Comparison of ENCODE assay signal across 34 cellular contexts in the genomic region with DNA sequence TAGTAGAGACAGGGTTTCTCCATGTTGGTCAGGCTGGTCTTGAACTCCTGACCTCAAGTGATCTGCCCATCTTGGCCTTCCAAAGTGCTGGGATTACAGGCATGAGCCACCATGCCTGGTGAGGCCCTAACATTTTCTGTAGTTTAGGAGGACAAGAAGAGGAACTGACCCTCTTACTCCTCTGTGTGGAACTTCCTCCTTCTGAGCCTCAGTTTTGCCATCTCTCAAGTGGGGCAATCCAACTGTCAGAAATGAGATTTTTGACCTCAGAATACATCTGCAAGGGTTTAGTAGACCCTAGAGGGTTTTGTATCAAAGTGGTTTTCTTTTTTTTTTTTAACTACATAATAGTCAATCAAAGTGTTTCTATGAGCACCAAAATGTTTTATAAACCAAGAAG. TPM values are rescaled to one million over a fixed set of nuclear protein-coding genes. Genes with fewer than 3 reads are reported as not detected.
"Had no signal": no experiment of that assay in that cellular context is flagged by ENCODE, and none has a peak within 500 bp of the region (broad histone marks: within the 10 kb centered on the region; RNA-seq: fewer than 3 reads in every experiment).

No MANE protein-coding gene starts in this region.

- H3K9me3 ChIP-seq: SK-N-SH had no signal

- DNase-seq: activated CD4-positive, alpha-beta T cell treated with anti-CD3 and anti-CD28 coated beads for 36 hours; activated CD4-positive, alpha-beta T cell treated with anti-CD3 and anti-CD28 coated beads, Interleukin-2, amount 10 ng/mL, durations not matched to agents 7 days and 5 days; activated CD4-positive, alpha-beta T cell treated with anti-CD3 and anti-CD28 coated beads, Interleukin-2, amount 50 U/mL, for 48 hours; activated CD8-positive, alpha-beta T cell treated with anti-CD3 and anti-CD28 coated beads, Interleukin-2, amount 10 ng/mL, durations not matched to agents 7 days and 5 days; activated gamma-delta T cell; activated naive CD4-positive, alpha-beta T cell treated with Interleukin-2 at 50 U/mL for 16 hours; activated naive CD8-positive, alpha-beta T cell treated with anti-CD3 and anti-CD28 coated beads, Interleukin-2, amount 50 U/mL, for 24 hours; activated T-cell treated with anti-CD3 and anti-CD28 coated beads, Interleukin-2, amount 50 U/mL, for 24 hours; anterior cingulate cortex; caudate nucleus; Kasumi-1; MG63; NCI-H1092; NCI-H1436 treated with DMSO at 0.1 percent for 48 hours; NCI-H1694 treated with DMSO at 0.1 percent for 48 hours; NCI-H2029; NCI-H510A; NCI-H526; NCI-H748 treated with DMSO at 0.1 percent for 48 hours; NK-92 treated with Interleukin-12 subunit alpha and Interleukin-12 subunit beta, amount 100 ng/mL, for 24 hours; SHP77 treated with DMSO at 0.1 percent for 48 hours; SK-N-SH had no signal

- ATAC-seq: activated CD4-positive, alpha-beta T cell treated with anti-CD3 and anti-CD28 coated beads for 36 hours; activated CD8-positive, alpha-beta T cell treated with anti-CD3 and anti-CD28 coated beads, Interleukin-2, amount 10 ng/mL, durations not matched to agents 7 days and 5 days; activated naive CD4-positive, alpha-beta T cell treated with anti-CD3 and anti-CD28 coated beads, Interleukin-2, amount 50 U/mL, for 72 hours; activated naive CD8-positive, alpha-beta T cell treated with anti-CD3 and anti-CD28 coated beads, Interleukin-2, amount 50 U/mL, for 24 hours; Panc1 had no signal

- FAIRE-seq: bronchial epithelial cell, colon, TTC549 had no signal

- H3K4me2 ChIP-seq: SK-N-SH had no signal

- H3K27ac Mint-ChIP-seq: activated CD4-positive, alpha-beta T cell treated with anti-CD3 and anti-CD28 coated beads for 36 hours; activated CD4-positive, alpha-beta T cell treated with anti-CD3 and anti-CD28 coated beads, Interleukin-2, amount 10 ng/mL, durations not matched to agents 7 days and 5 days; activated CD8-positive, alpha-beta T cell treated with anti-CD3 and anti-CD28 coated beads, Interleukin-2, amount 10 ng/mL, durations not matched to agents 7 days and 5 days; activated naive CD4-positive, alpha-beta T cell treated with anti-CD3 and anti-CD28 coated beads, Interleukin-2, amount 50 U/mL, for 72 hours; activated naive CD8-positive, alpha-beta T cell treated with anti-CD3 and anti-CD28 coated beads, Interleukin-2, amount 50 U/mL, for 24 hours; activated T-cell treated with anti-CD3 and anti-CD28 coated beads, Interleukin-2, amount 50 U/mL, for 24 hours; activated T-helper 2 cell treated with anti-CD3 and anti-CD28 coated beads, Interferon-gamma antibody, Interleukin-2, Interleukin-4, amounts not matched to agents 10 μg/mL and 5 μg/mL and 100 μg/mL, durations not matched to agents 14 hours and 24 hours and 36 hours; brain; T-helper 1 cell treated with Interleukin-12 subunit alpha and Interleukin-12 subunit beta and Interleukin-4 antibody, amounts not matched to agents 30 μg/mL and 1 μg/mL, for 36 hours; T-helper 2 cell treated with Interferon-gamma antibody and Interleukin-4, amounts not matched to agents 5 μg/mL and 100 μg/mL, for 36 hours had no signal

- H3K4me3 ChIP-seq: MG63, SJSA1 had no signal

- H3K9me3 Mint-ChIP-seq: activated naive CD8-positive, alpha-beta T cell treated with anti-CD3 and anti-CD28 coated beads, Interleukin-2, amount 50 U/mL, for 24 hours had no signal

- H3K4me3 Mint-ChIP-seq: activated CD4-positive, alpha-beta T cell treated with anti-CD3 and anti-CD28 coated beads for 36 hours; activated CD4-positive, alpha-beta T cell treated with anti-CD3 and anti-CD28 coated beads, Interleukin-2, amount 10 ng/mL, durations not matched to agents 7 days and 5 days; activated CD8-positive, alpha-beta T cell treated with anti-CD3 and anti-CD28 coated beads, Interleukin-2, amount 10 ng/mL, durations not matched to agents 7 days and 5 days; activated naive CD8-positive, alpha-beta T cell treated with anti-CD3 and anti-CD28 coated beads, Interleukin-2, amount 50 U/mL, for 24 hours; activated T-cell treated with anti-CD3 and anti-CD28 coated beads, Interleukin-2, amount 50 U/mL, for 24 hours; brain; T-helper 1 cell treated with Interleukin-12 subunit alpha and Interleukin-12 subunit beta and Interleukin-4 antibody, amounts not matched to agents 30 μg/mL and 1 μg/mL, for 36 hours; T-helper 2 cell treated with Interferon-gamma antibody and Interleukin-4, amounts not matched to agents 5 μg/mL and 100 μg/mL, for 36 hours had no signal

- H3K27ac ChIP-seq: SJSA1 had no signal

RNA-seq across cellular contexts. Expression of gene DKKL1, which starts 2.4 kb away (rescaled TPM):
- total RNA-seq: activated CD4-positive, alpha-beta T cell treated with anti-CD3 and anti-CD28 coated beads for 36 hours; activated CD4-positive, alpha-beta T cell treated with anti-CD3 and anti-CD28 coated beads, Interleukin-2, amount 10 ng/mL, durations not matched to agents 7 days and 5 days; activated CD8-positive, alpha-beta T cell treated with anti-CD3 and anti-CD28 coated beads, Interleukin-2, amount 10 ng/mL, durations not matched to agents 7 days and 5 days; activated naive CD4-positive, alpha-beta T cell treated with anti-CD3 and anti-CD28 coated beads, Interleukin-2, amount 50 U/mL, for 72 hours; activated T-helper 2 cell treated with anti-CD3 and anti-CD28 coated beads, Interferon-gamma antibody, Interleukin-2, Interleukin-4, amounts not matched to agents 10 μg/mL and 5 μg/mL and 100 μg/mL, durations not matched to agents 14 hours and 24 hours and 36 hours; bronchial epithelial cell had no signal

RNA-seq across cellular contexts. Expression of gene TEAD2, which starts 3.9 kb away (rescaled TPM):
- total RNA-seq: activated CD4-positive, alpha-beta T cell treated with anti-CD3 and anti-CD28 coated beads for 36 hours; activated CD4-positive, alpha-beta T cell treated with anti-CD3 and anti-CD28 coated beads, Interleukin-2, amount 10 ng/mL, durations not matched to agents 7 days and 5 days; activated CD8-positive, alpha-beta T cell treated with anti-CD3 and anti-CD28 coated beads, Interleukin-2, amount 10 ng/mL, durations not matched to agents 7 days and 5 days; activated T-helper 2 cell treated with anti-CD3 and anti-CD28 coated beads, Interferon-gamma antibody, Interleukin-2, Interleukin-4, amounts not matched to agents 10 μg/mL and 5 μg/mL and 100 μg/mL, durations not matched to agents 14 hours and 24 hours and 36 hours had no signal

RNA-seq across cellular contexts. Expression of gene KASH5, which starts 21.9 kb away (rescaled TPM):
- total RNA-seq: activated CD8-positive, alpha-beta T cell treated with anti-CD3 and anti-CD28 coated beads, Interleukin-2, amount 10 ng/mL, durations not matched to agents 7 days and 5 days; bronchial epithelial cell; cerebellum; RPMI7951; SJSA1 had no signal

RNA-seq across cellular contexts. Expression of gene CD37, which starts 30.9 kb away (rescaled TPM):
- total RNA-seq: bronchial epithelial cell, RPMI7951, SJSA1 had no signal
- polyA plus RNA-seq: SK-N-SH had no signal

RNA-seq across cellular contexts. Expression of gene SLC6A16, which starts 41.1 kb away (rescaled TPM):
- total RNA-seq: bronchial epithelial cell, SJSA1 had no signal
